8 cellular contexts compared by ENCODE assay signal in the genomic region with DNA sequence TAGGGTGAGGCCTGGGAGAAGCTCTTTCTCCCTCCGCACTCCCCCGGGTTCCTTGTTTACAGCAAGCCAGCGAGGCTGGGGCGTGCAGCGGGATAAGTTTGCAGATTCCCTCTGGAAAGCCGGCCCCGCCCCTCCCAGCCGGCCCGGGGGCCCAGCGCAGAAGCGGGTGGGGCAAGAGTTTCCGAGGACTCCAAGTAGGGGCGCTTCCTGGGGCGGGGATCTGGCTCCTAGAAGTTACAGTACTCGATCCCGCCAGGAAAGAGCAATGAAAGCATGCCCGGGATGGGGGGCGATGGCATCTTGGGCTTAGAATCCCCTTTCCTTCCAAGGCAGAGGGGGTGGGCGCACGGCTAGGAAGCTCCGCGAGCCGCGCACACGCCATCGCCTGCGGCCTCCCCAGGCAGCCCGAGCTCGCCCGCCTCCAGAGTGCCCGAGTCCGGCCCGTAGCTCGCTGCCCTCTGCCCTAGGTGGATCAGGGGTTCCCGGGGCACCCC. TPM values are rescaled to one million over a fixed set of nuclear protein-coding genes. Genes with fewer than 3 reads are reported as not detected.
DNase-seq lines count a peak whose midpoint lies in the region; ATAC-seq and TF ChIP-seq lines count a peak whose summit lies in the region.

No MANE protein-coding gene starts in this region.

- H3K4me1 Mint-ChIP-seq in activated T-cell treated with anti-CD3 and anti-CD28 coated beads, Interleukin-2, amount 50 U/mL, for 72 hours (ENCODE audit: low read depth): peaks cover 10% of the 10 kb centered on the region
- H3K4me1 Mint-ChIP-seq in progenitor cell of endocrine pancreas (ENCODE audit: low read depth): peaks cover 34% of the 10 kb centered on the region

- no peak for TF ChIP-seq CTCF in left ventricle myocardium inferior (IDR thresholded peaks at IDR 0.05; ENCODE audit: borderline replicate concordance)
- TF ChIP-seq CTCF in progenitor cell of endocrine pancreas (IDR thresholded peaks at IDR 0.05; ENCODE audit: unreplicated experiment): no peak

- peak overlapping the region; percentile 95 for H3K9ac ChIP-seq in adipocyte (ENCODE audit: low read length)

- peak overlapping the region; percentile 80 to 83 for H3K4me3 Mint-ChIP-seq in activated T-cell treated with anti-CD3 and anti-CD28 coated beads, Interleukin-2, amount 50 U/mL, for 72 hours
- H3K4me3 Mint-ChIP-seq in progenitor cell of endocrine pancreas (ENCODE audit: low read depth): peak overlapping the region; percentile 91

- H3K4me3 ChIP-seq in adipocyte (ENCODE audit: low read length) (peak overlapping the region; percentile 94), left ventricle myocardium inferior (peak overlapping the region; percentile 98)

- H3K27me3 ChIP-seq in adipocyte (replicated peaks; ENCODE audit: control insufficient read depth, insufficient read depth, low read length) (no peaks in the 10 kb centered on the region), left ventricle myocardium inferior (ENCODE audit: low read depth) (no peaks in the 10 kb centered on the region)

- peaks cover 12% of the 10 kb centered on the region for H3K27me3 Mint-ChIP-seq in activated T-cell treated with anti-CD3 and anti-CD28 coated beads, Interleukin-2, amount 50 U/mL, for 72 hours (ENCODE audit: low read depth)
- H3K27me3 Mint-ChIP-seq in progenitor cell of endocrine pancreas: no peaks in the 10 kb centered on the region

- H3K27ac Mint-ChIP-seq in activated T-cell treated with anti-CD3 and anti-CD28 coated beads, Interleukin-2, amount 50 U/mL, for 72 hours: no peak overlapping the region
- H3K27ac Mint-ChIP-seq in progenitor cell of endocrine pancreas: peak overlapping the region; percentile 96

- no peak for DNase-seq in activated T-cell treated with anti-CD3 and anti-CD28 coated beads, Interleukin-2, amount 50 U/mL, for 72 hours
- no peak for DNase-seq in activated T-cell treated with anti-CD3 and anti-CD28 coated beads, Interleukin-2, amount 50 U/mL, for 1 hour
- DNase-seq in HuH-7 (ENCODE audit: low spot score) (peak; percentile 57), adipocyte (ENCODE audit: low read depth) (peak; percentile 79), left ventricle myocardium inferior (peak; percentile 74), progenitor cell of endocrine pancreas (ENCODE audit: low spot score, unreplicated experiment) (no peak), NCI-H2196 treated with DMSO at 0.1 percent for 48 hours (lab: John Stamatoyannopoulos, UW; ENCODE audit: unreplicated experiment) (no peak)

- H3K36me3 ChIP-seq in adipocyte (ENCODE audit: control insufficient read depth, insufficient read depth, low read length, severe bottlenecking): peaks cover 11% of the 10 kb centered on the region
- H3K36me3 ChIP-seq in left ventricle myocardium inferior: peaks cover 3% of the 10 kb centered on the region

- H3K9me3 Mint-ChIP-seq in activated T-cell treated with anti-CD3 and anti-CD28 coated beads, Interleukin-2, amount 50 U/mL, for 72 hours: no peaks in the 10 kb centered on the region
- H3K9me3 Mint-ChIP-seq in progenitor cell of endocrine pancreas (ENCODE audit: low read depth): no peaks in the 10 kb centered on the region

- H3K4me1 ChIP-seq in adipocyte (ENCODE audit: control insufficient read depth, insufficient read depth, low read length) (peaks cover 52% of the 10 kb centered on the region), left ventricle myocardium inferior (peaks cover 91% of the 10 kb centered on the region)

- H3K27ac ChIP-seq in left ventricle myocardium inferior (replicated peaks): peak overlapping the region; percentile 99

- intact Hi-C loops in left ventricle myocardium inferior (cut with micrococcal nuclease): no loop called here

- no peaks in the 10 kb centered on the region for H3K36me3 Mint-ChIP-seq in activated T-cell treated with anti-CD3 and anti-CD28 coated beads, Interleukin-2, amount 50 U/mL, for 72 hours (ENCODE audit: insufficient read depth in 2 of 2)
- peaks cover 9% of the 10 kb centered on the region for H3K36me3 Mint-ChIP-seq in progenitor cell of endocrine pancreas (ENCODE audit: insufficient read depth)

- peak in 1 of 2 donors; percentile 35 for ATAC-seq in activated T-cell treated with anti-CD3 and anti-CD28 coated beads, Interleukin-2, amount 50 U/mL, for 72 hours (replicated peaks in 1 of 2)
- ATAC-seq in GM21423 (IDR thresholded peaks at IDR 0.05; ENCODE audit: unreplicated experiment): no peak

- H3K9me3 ChIP-seq in adipocyte (ENCODE audit: control insufficient read depth, low read length) (no peaks in the 10 kb centered on the region), left ventricle myocardium inferior (replicated peaks) (no peaks in the 10 kb centered on the region)

RNA-seq across cellular contexts. Expression of a gene that starts 0.4 kb away (rescaled TPM):
- total RNA-seq in activated T-cell treated with anti-CD3 and anti-CD28 coated beads, Interleukin-2, amount 50 U/mL, for 72 hours: 1 to 10 TPM; 3.5 to 6.7 TPM
- total RNA-seq in left ventricle myocardium inferior (39.8 TPM), progenitor cell of endocrine pancreas (41.9 and 44.5 TPM in 2 replicates)

RNA-seq across cellular contexts. Expression of a gene that starts 0.7 kb away (rescaled TPM):
- total RNA-seq in activated T-cell treated with anti-CD3 and anti-CD28 coated beads, Interleukin-2, amount 50 U/mL, for 72 hours: 10 to 100 TPM; 14.2 to 28.1 TPM
- total RNA-seq in left ventricle myocardium inferior (58.3 TPM), progenitor cell of endocrine pancreas (98.2 and 101 TPM in 2 replicates)

RNA-seq across cellular contexts. Expression of a gene that starts 32.7 kb away (rescaled TPM):
- total RNA-seq in activated T-cell treated with anti-CD3 and anti-CD28 coated beads, Interleukin-2, amount 50 U/mL, for 72 hours: 10 to 100 TPM; 27.9 to 30.1 TPM
- total RNA-seq in left ventricle myocardium inferior (14.3 TPM), progenitor cell of endocrine pancreas (37.3 and 38.8 TPM in 2 replicates)

Comparison
In these comparisons a context has a peak if more than half of its experiments do, and no peak if none do; other contexts are left out.
1. DNase-seq: peak in HuH-7 (single experiment), adipocyte (single experiment) and left ventricle myocardium inferior (single experiment); none in activated T-cell treated with anti-CD3 and anti-CD28 coated beads, Interleukin-2, amount 50 U/mL, for 72 hours (0 of 2), activated T-cell treated with anti-CD3 and anti-CD28 coated beads, Interleukin-2, amount 50 U/mL, for 1 hour (single experiment), progenitor cell of endocrine pancreas (single experiment) and NCI-H2196 treated with DMSO at 0.1 percent for 48 hours (single experiment).